ENCODE assay signal across 11 cellular contexts in genomic region chr4:12879500-12879899, GRCh38.
"Had no signal": no experiment of that assay in that cellular context is flagged by ENCODE, and none has a peak within 500 bp of the region (broad histone marks: within the 10 kb centered on the region; RNA-seq: fewer than 3 reads in every experiment).

No MANE protein-coding gene starts in this region.

- H3K4me2 ChIP-seq: GM23338 had no signal

- H3K9me3 ChIP-seq: HAP-1 had no signal

- H3K4me3 ChIP-seq: GM23248, GM23338, HAP-1 had no signal

- H3K4me3 Mint-ChIP-seq: GM23338, H9, HFFc6 had no signal

- H3K9ac ChIP-seq: GM23248 had no signal

- H3K27ac Mint-ChIP-seq: GM23338, H9, HFFc6 had no signal

- H3K36me3 ChIP-seq: HAP-1 had no signal

- H2AFZ ChIP-seq: GM23248, GM23338 had no signal

- DNase-seq: GM23248, GOT3, H7, H9, HCEC 1CT, HFFc6 had no signal

- ATAC-seq: GM23338, HCT116 had no signal

- H3K27ac ChIP-seq: GM23248 had no signal

- FAIRE-seq: H1, H54 had no signal
